Comparison of ENCODE assay signal across 1 cellular context in genomic region chr22:32649515-32650200, GRCh38.
TF ChIP-seq lines count a peak whose summit lies in the region.

No MANE protein-coding gene starts in this region.

TF ChIP-seq in GM23338, 12 proteins besides CTCF, POLR2A, EP300 and RAD21 (continued from another document):
- TF ChIP-seq ETS1 (IDR thresholded peaks at IDR 0.05): no peak
